8 cellular contexts compared by ENCODE assay signal in the genomic region with DNA sequence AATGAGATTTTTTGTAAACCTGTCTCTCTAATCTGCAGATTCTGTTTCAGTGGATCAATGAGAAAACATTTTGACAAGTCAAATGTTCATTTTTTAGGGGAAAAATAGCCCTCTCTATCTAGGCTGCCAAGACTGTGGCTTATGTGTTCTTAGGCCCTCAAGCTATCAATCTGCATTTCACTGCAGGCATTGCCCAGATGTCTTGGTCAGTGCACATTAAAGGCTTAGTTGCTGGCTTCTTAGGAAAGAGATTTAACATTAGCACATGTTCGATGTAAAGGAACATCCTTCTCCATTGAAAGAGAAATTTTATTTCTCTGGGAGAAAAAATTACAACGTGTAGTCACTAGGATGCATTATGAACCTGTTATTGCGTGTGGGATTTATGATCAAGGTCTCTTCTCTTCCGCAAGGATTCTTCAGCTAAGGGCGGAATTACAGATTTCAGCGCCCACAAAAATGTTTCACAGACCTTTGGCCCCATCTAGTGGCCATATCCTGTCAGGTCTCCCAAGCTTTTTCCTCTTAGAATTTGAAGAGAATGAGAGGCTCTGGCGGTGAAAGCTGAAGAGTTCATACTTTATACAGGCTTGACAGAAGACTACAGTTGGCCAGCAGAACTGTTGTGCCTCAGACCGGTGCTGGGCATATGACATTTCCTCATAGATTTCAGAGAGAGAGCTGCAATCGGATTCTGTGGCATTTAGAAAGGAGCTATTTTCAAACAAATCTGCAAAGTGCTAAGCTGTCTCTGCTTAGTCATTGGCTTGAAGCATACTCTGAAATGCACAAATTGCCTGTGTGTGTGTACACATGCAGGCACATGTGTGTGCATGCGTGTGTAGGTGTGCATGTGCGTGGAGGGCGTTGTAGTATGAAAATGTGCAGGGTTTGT.
A peak's percentile ranks its signal among the peaks of the same experiment; 100 is the strongest.
DNase-seq lines count a peak whose midpoint lies in the region; ATAC-seq and TF ChIP-seq lines count a peak whose summit lies in the region.

No MANE protein-coding gene starts in this region.

- no peaks in the 10 kb centered on the region for H3K9me3 ChIP-seq in lower lobe of right lung

- H3K4me3 ChIP-seq in BJ (ENCODE audit: low read depth, low read length) = no peak overlapping the region
- peak overlapping the region in 5 of 59 donors; percentile 15 to 25 (median 22) for H3K4me3 ChIP-seq in dorsolateral prefrontal cortex
- no peak overlapping the region for H3K4me3 ChIP-seq in lower lobe of right lung

- TF ChIP-seq CTCF in BJ (IDR thresholded peaks at IDR 0.05; ENCODE audit: insufficient read depth, low read depth, low read length) (peak; percentile 78), dorsolateral prefrontal cortex (IDR thresholded peaks at IDR 0.05 in 54 of 56, conservative IDR thresholded peaks at IDR 0.05 in 2 of 56; ENCODE audit: low read depth in 1 of 56, partially characterized antibody in 56 of 56) (peak; percentile 80 to 98 (median 92)), lower lobe of right lung (IDR thresholded peaks at IDR 0.05) (peak; percentile 88)

- DNase-seq in BJ (ENCODE audit: low read depth) (no peak), NCI-H345 treated with DMSO at 0.1 percent for 48 hours (lab: John Stamatoyannopoulos, UW; ENCODE audit: unreplicated experiment) (peak; percentile 76), dorsolateral prefrontal cortex (peak in 9 of 10 donors; percentile 42 to 82 (median 62)), lower lobe of right lung (no peak)
- DNase-seq in activated CD4-positive, alpha-beta T cell treated with anti-CD3 and anti-CD28 coated beads for 1 hour = peak; percentile 9
- DNase-seq in stimulated activated CD8-positive, alpha-beta memory T cell treated with anti-CD3 and anti-CD28 coated beads, Interleukin-15, amount 100 ng/mL, for 24 hours (ENCODE audit: low read depth) = peak; percentile 15

- H3K27ac ChIP-seq in dorsolateral prefrontal cortex = peak overlapping the region in 12 of 59 donors; percentile 14 to 72 (median 45)
- H3K27ac ChIP-seq in lower lobe of right lung = no peak overlapping the region

- POLR2A ChIA-PET in BJ (lab: Charles Lee) = interaction anchor here (0.6 kb wide), 1 partner anchor 1339 kb away, joined by 3 read pairs; the partner anchor contains the start of gene PCDH18

- H3K36me3 ChIP-seq in BJ (ENCODE audit: control insufficient read depth, insufficient read depth, low read length) (no peaks in the 10 kb centered on the region), lower lobe of right lung (no peaks in the 10 kb centered on the region)

- ATAC-seq in GM19023 (IDR thresholded peaks at IDR 0.05; ENCODE audit: unreplicated experiment) (peak; percentile 70), HG03342 (IDR thresholded peaks at IDR 0.05; ENCODE audit: unreplicated experiment) (peak; percentile 82), lower lobe of right lung (peak; percentile 77 to 79)

- CTCF ChIA-PET in BJ (lab: Yijun Ruan, JAX) = interaction anchor here (0.6 to 2.5 kb wide), 27 partner anchors 9 to 1747 kb away, joined by 3 to 32 read pairs (median 5); no protein-coding TSS in a partner anchor

- intact Hi-C loops in dorsolateral prefrontal cortex (cut with DNase I) (loop anchor here (2.0 to 10.0 kb wide), 4 partner anchors 46 to 836 kb away; no protein-coding TSS in a partner anchor), lower lobe of right lung (cut with DNase I) (no loop called here)

- peaks cover 18% of the 10 kb centered on the region for H3K27me3 ChIP-seq in BJ (ENCODE audit: control insufficient read depth, insufficient read depth, low read length)
- H3K27me3 ChIP-seq in dorsolateral prefrontal cortex = no peaks in the 10 kb centered on the region
- H3K27me3 ChIP-seq in lower lobe of right lung (ENCODE audit: low read depth) = no peaks in the 10 kb centered on the region

- peaks cover 7% of the 10 kb centered on the region for H3K4me1 ChIP-seq in lower lobe of right lung

Comparison
In these comparisons a context has a peak if more than half of its experiments do, and no peak if none do; other contexts are left out.
1. DNase-seq: peak in NCI-H345 treated with DMSO at 0.1 percent for 48 hours (single experiment), activated CD4-positive, alpha-beta T cell treated with anti-CD3 and anti-CD28 coated beads for 1 hour (single experiment), dorsolateral prefrontal cortex (9 of 10) and stimulated activated CD8-positive, alpha-beta memory T cell treated with anti-CD3 and anti-CD28 coated beads, Interleukin-15, amount 100 ng/mL, for 24 hours (single experiment); none in BJ (single experiment) and lower lobe of right lung (single experiment).
2. Peak in every context shown above with its lines, with median percentiles within 50 percentile points of each other: CTCF ChIP-seq and ATAC-seq.